Comparison of ENCODE assay signal across 8 cellular contexts in the genomic region with DNA sequence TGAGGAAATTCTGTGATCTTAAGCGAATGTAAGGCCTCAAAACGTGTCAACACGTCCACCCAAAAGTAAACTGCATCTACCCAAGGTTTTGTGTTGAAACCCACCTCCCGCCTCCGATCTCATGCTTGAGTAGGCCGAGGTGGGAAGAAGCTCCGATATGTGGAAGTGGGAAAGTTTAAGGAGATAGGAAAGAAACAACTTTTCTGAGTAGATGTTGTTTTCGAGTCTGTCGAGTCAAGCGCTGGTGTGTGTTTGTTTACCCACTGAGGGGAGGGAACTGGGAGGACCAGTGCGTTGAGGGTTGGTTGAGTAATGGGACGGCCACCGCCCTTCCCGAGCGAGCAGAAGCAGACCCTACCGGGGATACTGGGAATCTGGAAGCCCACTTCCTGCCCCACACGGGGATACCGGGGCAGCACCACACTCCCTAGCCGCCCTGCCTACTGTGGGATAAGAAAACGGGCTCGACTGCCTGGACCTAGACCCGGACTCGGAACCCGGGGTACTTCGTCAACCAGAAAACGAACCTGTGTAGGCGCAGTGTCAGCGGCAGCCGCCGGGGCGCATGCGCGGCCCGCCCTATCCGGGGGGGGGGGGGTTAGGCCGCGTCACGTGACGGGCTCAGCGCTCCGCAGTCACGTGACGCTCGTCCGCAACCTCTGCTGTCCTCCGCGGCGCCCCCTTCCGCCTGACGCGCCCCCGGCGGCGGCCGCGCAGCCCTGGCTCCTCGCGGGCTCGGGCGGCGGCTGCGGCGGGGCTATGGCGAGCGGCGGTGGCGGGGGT. TPM values are rescaled to one million over a fixed set of nuclear protein-coding genes. Genes with fewer than 3 reads are reported as not detected.
DNase-seq lines count a peak whose midpoint lies in the region; ATAC-seq and TF ChIP-seq lines count a peak whose summit lies in the region.

A gene with protein sequence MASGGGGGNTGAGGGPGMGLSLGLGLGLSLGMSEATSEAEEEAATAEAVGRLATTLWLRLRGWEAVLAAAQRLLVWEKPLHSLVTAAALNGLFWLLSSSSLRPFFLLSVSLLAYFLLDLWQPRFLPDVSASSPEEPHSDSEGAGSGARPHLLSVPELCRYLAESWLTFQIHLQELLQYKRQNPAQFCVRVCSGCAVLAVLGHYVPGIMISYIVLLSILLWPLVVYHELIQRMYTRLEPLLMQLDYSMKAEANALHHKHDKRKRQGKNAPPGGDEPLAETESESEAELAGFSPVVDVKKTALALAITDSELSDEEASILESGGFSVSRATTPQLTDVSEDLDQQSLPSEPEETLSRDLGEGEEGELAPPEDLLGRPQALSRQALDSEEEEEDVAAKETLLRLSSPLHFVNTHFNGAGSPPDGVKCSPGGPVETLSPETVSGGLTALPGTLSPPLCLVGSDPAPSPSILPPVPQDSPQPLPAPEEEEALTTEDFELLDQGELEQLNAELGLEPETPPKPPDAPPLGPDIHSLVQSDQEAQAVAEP (plus strand): TSS at position 682 of the 783 bp plus-strand sequence. CDS start 78 bp downstream, at position 760.

- peak within 1 kb of the TSS; percentile 98 to 99 (median 98) for H3K27ac ChIP-seq in thyroid gland

- TF ChIP-seq CTCF in NB4 (IDR thresholded peaks at IDR 0.05; ENCODE audit: low read depth, low read length): no peak
- peak; percentile 41 for TF ChIP-seq CTCF in glutamatergic neuron (IDR thresholded peaks at IDR 0.05; ENCODE audit: partially characterized antibody, unreplicated experiment)
- TF ChIP-seq CTCF in osteocyte (IDR thresholded peaks at IDR 0.05): peak; percentile 46
- peak in 3 of 6 experiments; percentile 36 to 50 (median 50) for TF ChIP-seq CTCF in thyroid gland (IDR thresholded peaks at IDR 0.05)

- H3K9me3 Mint-ChIP-seq in activated naive CD4-positive, alpha-beta T cell treated with anti-CD3 and anti-CD28 coated beads, Interleukin-2, amount 50 U/mL, for 72 hours: no peaks in the 10 kb centered on the region
- H3K9me3 Mint-ChIP-seq in glutamatergic neuron (ENCODE audit: unreplicated experiment) (peaks cover 24% of the 10 kb centered on the region), osteocyte (ENCODE audit: unreplicated experiment) (no peaks in the 10 kb centered on the region)

- ATAC-seq in activated naive CD4-positive, alpha-beta T cell treated with anti-CD3 and anti-CD28 coated beads, Interleukin-2, amount 50 U/mL, for 72 hours: peak; percentile 55 to 74

- peaks cover 21 to 25% of the 10 kb centered on the region in 2 donors for H3K4me1 ChIP-seq in thyroid gland

- no peaks in the 10 kb centered on the region for H3K27me3 ChIP-seq in thyroid gland

- peak within 1 kb of the TSS; percentile 99 for H3K4me3 Mint-ChIP-seq in glutamatergic neuron (ENCODE audit: unreplicated experiment)
- H3K4me3 Mint-ChIP-seq in osteocyte (ENCODE audit: unreplicated experiment): peak within 1 kb of the TSS; percentile 89

- peak; percentile 89 for DNase-seq in GDM1 (lab: John Stamatoyannopoulos, UW)
- DNase-seq in HCEC 1CT: peak; percentile 89
- DNase-seq in NB4 (ENCODE audit: low read depth): peak; percentile 95
- peak; percentile 82 for DNase-seq in SKM-1 (lab: John Stamatoyannopoulos, UW; ENCODE audit: unreplicated experiment)
- DNase-seq in activated naive CD4-positive, alpha-beta T cell treated with anti-CD3 and anti-CD28 coated beads, Interleukin-2, amount 50 U/mL, for 72 hours (ENCODE audit: low spot score in 2 of 2): peak; percentile 71 to 90
- peak; percentile 85 for DNase-seq in glutamatergic neuron
- DNase-seq in osteocyte (ENCODE audit: extremely low spot score, unreplicated experiment): peak; percentile 94
- peak; percentile 78 to 87 for DNase-seq in thyroid gland

- H3K27me3 Mint-ChIP-seq in glutamatergic neuron (ENCODE audit: unreplicated experiment): peaks cover 20% of the 10 kb centered on the region
- no peaks in the 10 kb centered on the region for H3K27me3 Mint-ChIP-seq in osteocyte (ENCODE audit: unreplicated experiment)

- peak within 1 kb of the TSS; percentile 98 for H3K27ac Mint-ChIP-seq in activated naive CD4-positive, alpha-beta T cell treated with anti-CD3 and anti-CD28 coated beads, Interleukin-2, amount 50 U/mL, for 72 hours
- H3K27ac Mint-ChIP-seq in glutamatergic neuron (ENCODE audit: unreplicated experiment): peak within 1 kb of the TSS; percentile 98
- H3K27ac Mint-ChIP-seq in osteocyte (ENCODE audit: unreplicated experiment): peak within 1 kb of the TSS; percentile 100

- H3K4me1 Mint-ChIP-seq in glutamatergic neuron (ENCODE audit: low read depth, unreplicated experiment) (peaks cover 17% of the 10 kb centered on the region), osteocyte (ENCODE audit: unreplicated experiment) (peaks cover 24% of the 10 kb centered on the region)

- no peaks in the 10 kb centered on the region for H3K9me3 ChIP-seq in thyroid gland

- 0% methylated on average over 18 to 20 of the region's 67 CpGs for WGBS in thyroid gland, 2 donors

- H3K4me3 ChIP-seq in NB4 (ENCODE audit: low read depth, low read length) (peak within 1 kb of the TSS; percentile 90), thyroid gland (replicated peaks in 1 of 3) (peak within 1 kb of the TSS; percentile 56 to 97 (median 85))

- H3K36me3 ChIP-seq in thyroid gland: peaks cover 50 to 55% of the 10 kb centered on the region in 2 donors

- TF ChIP-seq POLR2A in NB4 (IDR thresholded peaks at IDR 0.05; ENCODE audit: extremely low read depth, insufficient read length) (peak; percentile 84), thyroid gland (IDR thresholded peaks at IDR 0.05) (peak; percentile 91 to 93)

- peaks cover 43 to 50% of the 10 kb centered on the region in 2 donors for H3K36me3 Mint-ChIP-seq in activated naive CD4-positive, alpha-beta T cell treated with anti-CD3 and anti-CD28 coated beads, Interleukin-2, amount 50 U/mL, for 72 hours
- H3K36me3 Mint-ChIP-seq in glutamatergic neuron (ENCODE audit: unreplicated experiment) (no peaks in the 10 kb centered on the region), osteocyte (ENCODE audit: unreplicated experiment) (peaks cover 25% of the 10 kb centered on the region)

- intact Hi-C loops in thyroid gland (cut with DNase I): loop anchor here (5.0 kb wide), 1 partner anchor 35 kb away; no protein-coding TSS in a partner anchor

RNA-seq across cellular contexts. Expression of the gene that starts here (rescaled TPM):
- total RNA-seq in activated naive CD4-positive, alpha-beta T cell treated with anti-CD3 and anti-CD28 coated beads, Interleukin-2, amount 50 U/mL, for 72 hours: 100 to 1,000 TPM in 1 of 2 donors, 10 to 100 TPM in 1; 93.0 to 120 TPM
- 167 TPM for total RNA-seq in glutamatergic neuron (ENCODE audit: unreplicated experiment)
- total RNA-seq in osteocyte: 101 and 110 TPM in 2 replicates
- total RNA-seq in thyroid gland: 100 to 1,000 TPM in 2 of 4 donors, 10 to 100 TPM in 2; 82.3 to 122 (median 100) TPM

Comparison
In these comparisons a context has a peak if more than half of its experiments do, and no peak if none do; other contexts are left out.
1. Peak in every context shown above with its lines: DNase-seq, ATAC-seq, H3K4me3 ChIP-seq and H3K27ac ChIP-seq.